ENCODE assay signal across 28 cellular contexts in genomic region chr3:46869440-46869839, GRCh38. TPM values are rescaled to one million over a fixed set of nuclear protein-coding genes. Genes with fewer than 3 reads are reported as not detected.
"Had no signal": no experiment of that assay in that cellular context is flagged by ENCODE, and none has a peak within 500 bp of the region (broad histone marks: within the 10 kb centered on the region; RNA-seq: fewer than 3 reads in every experiment).

No MANE protein-coding gene starts in this region.

- H3K9me3 ChIP-seq: heart left ventricle, lower lobe of right lung, testis, upper lobe of left lung had no signal

- H3K27ac Mint-ChIP-seq: activated naive CD4-positive, alpha-beta T cell treated with anti-CD3 and anti-CD28 coated beads for 36 hours; activated naive CD8-positive, alpha-beta T cell treated with anti-CD3 and anti-CD28 coated beads, Interleukin-2, amount 10 ng/mL, durations not matched to agents 7 days and 5 days; activated T-helper 1 cell treated with anti-CD3 and anti-CD28 coated beads, Interleukin-12 subunit alpha, Interleukin-12 subunit beta, Interleukin-2, Interleukin-4 antibody, amounts not matched to agents 30 ng/mL and 10 ng/mL and 1 ng/mL, durations not matched to agents 14 hours and 24 hours and 36 hours; natural killer cell; T-cell; T-helper 2 cell treated with Interferon-gamma antibody and Interleukin-4, amounts not matched to agents 5 μg/mL and 100 μg/mL, for 36 hours had no signal

- H3K36me3 ChIP-seq: brain microvascular endothelial cell, heart left ventricle, lower lobe of right lung, upper lobe of left lung had no signal

- ATAC-seq: esophagus mucosa, foreskin keratinocyte, heart left ventricle, lower lobe of right lung, natural killer cell, right cardiac atrium, T-cell had no signal

- H3K4me3 ChIP-seq: heart left ventricle, lower lobe of right lung, testis, upper lobe of left lung had no signal

- H3K27me3 ChIP-seq: heart left ventricle, testis, upper lobe of left lung had no signal

- DNase-seq: activated CD4-positive, alpha-beta T cell treated with anti-CD3 and anti-CD28 coated beads for 4 hours; activated CD4-positive, alpha-beta T cell treated with anti-CD3 and anti-CD28 coated beads, Interleukin-2, amount 50 U/mL, for 4 hours; activated CD4-positive, CD25-positive, alpha-beta regulatory T cell; activated CD8-positive, alpha-beta memory T cell treated with anti-CD3 and anti-CD28 coated beads for 24 hours; activated effector memory CD4-positive, alpha-beta T cell treated with anti-CD3 and anti-CD28 coated beads, Interleukin-2, amount 50 U/mL, for 16 hours; activated naive CD4-positive, alpha-beta T cell treated with anti-CD3 and anti-CD28 coated beads for 36 hours; activated naive CD8-positive, alpha-beta T cell treated with anti-CD3 and anti-CD28 coated beads, Interleukin-2, amount 10 ng/mL, durations not matched to agents 7 days and 5 days; amniotic stem cell; brain microvascular endothelial cell; central memory CD4-positive, alpha-beta T cell; foreskin keratinocyte; lower lobe of right lung; mesendoderm; natural killer cell; posterior cingulate gyrus; stimulated activated CD4-positive, alpha-beta T cell treated with anti-CD3 and anti-CD28 coated beads, Interleukin-2, amount 100 ng/mL, for 48 hours; stimulated activated naive CD4-positive, alpha-beta T cell treated with Interleukin-2 at 50 U/mL for 16 hours; T-cell; testis had no signal

- H3K4me3 Mint-ChIP-seq: activated naive CD4-positive, alpha-beta T cell treated with anti-CD3 and anti-CD28 coated beads for 36 hours; activated naive CD8-positive, alpha-beta T cell treated with anti-CD3 and anti-CD28 coated beads, Interleukin-2, amount 10 ng/mL, durations not matched to agents 7 days and 5 days; activated T-helper 1 cell treated with anti-CD3 and anti-CD28 coated beads, Interleukin-12 subunit alpha, Interleukin-12 subunit beta, Interleukin-2, Interleukin-4 antibody, amounts not matched to agents 30 ng/mL and 10 ng/mL and 1 ng/mL, durations not matched to agents 14 hours and 24 hours and 36 hours; natural killer cell; T-cell; T-helper 2 cell treated with Interferon-gamma antibody and Interleukin-4, amounts not matched to agents 5 μg/mL and 100 μg/mL, for 36 hours had no signal

- H3K27ac ChIP-seq: brain microvascular endothelial cell, foreskin keratinocyte, lower lobe of right lung, testis had no signal

- H3K9me3 Mint-ChIP-seq: activated naive CD4-positive, alpha-beta T cell treated with anti-CD3 and anti-CD28 coated beads for 36 hours; activated naive CD8-positive, alpha-beta T cell treated with anti-CD3 and anti-CD28 coated beads, Interleukin-2, amount 10 ng/mL, durations not matched to agents 7 days and 5 days; activated T-helper 1 cell treated with anti-CD3 and anti-CD28 coated beads, Interleukin-12 subunit alpha, Interleukin-12 subunit beta, Interleukin-2, Interleukin-4 antibody, amounts not matched to agents 30 ng/mL and 10 ng/mL and 1 ng/mL, durations not matched to agents 14 hours and 24 hours and 36 hours; natural killer cell; T-cell; T-helper 2 cell treated with Interferon-gamma antibody and Interleukin-4, amounts not matched to agents 5 μg/mL and 100 μg/mL, for 36 hours had no signal

- FAIRE-seq: astrocyte had no signal

- H3K4me1 ChIP-seq: foreskin keratinocyte had no signal

- H3K36me3 Mint-ChIP-seq: activated naive CD8-positive, alpha-beta T cell treated with anti-CD3 and anti-CD28 coated beads, Interleukin-2, amount 10 ng/mL, durations not matched to agents 7 days and 5 days; natural killer cell; T-cell had no signal

- H3K4me1 Mint-ChIP-seq: natural killer cell had no signal

RNA-seq across cellular contexts. Expression of gene MYL3, which starts 6.2 kb away (rescaled TPM):
- total RNA-seq: activated naive CD4-positive, alpha-beta T cell treated with anti-CD3 and anti-CD28 coated beads for 36 hours; activated naive CD8-positive, alpha-beta T cell treated with anti-CD3 and anti-CD28 coated beads, Interleukin-2, amount 10 ng/mL, durations not matched to agents 7 days and 5 days; activated T-helper 1 cell treated with anti-CD3 and anti-CD28 coated beads, Interleukin-12 subunit alpha, Interleukin-12 subunit beta, Interleukin-2, Interleukin-4 antibody, amounts not matched to agents 30 ng/mL and 10 ng/mL and 1 ng/mL, durations not matched to agents 14 hours and 24 hours and 36 hours; foreskin keratinocyte; mononuclear cell; natural killer cell; osteoblast; T-cell had no signal
- polyA plus RNA-seq: foreskin keratinocyte had no signal

RNA-seq across cellular contexts. Expression of gene PTH1R, which starts 8.1 kb away (rescaled TPM):
- total RNA-seq: activated naive CD4-positive, alpha-beta T cell treated with anti-CD3 and anti-CD28 coated beads for 36 hours; activated naive CD8-positive, alpha-beta T cell treated with anti-CD3 and anti-CD28 coated beads, Interleukin-2, amount 10 ng/mL, durations not matched to agents 7 days and 5 days; activated T-helper 1 cell treated with anti-CD3 and anti-CD28 coated beads, Interleukin-12 subunit alpha, Interleukin-12 subunit beta, Interleukin-2, Interleukin-4 antibody, amounts not matched to agents 30 ng/mL and 10 ng/mL and 1 ng/mL, durations not matched to agents 14 hours and 24 hours and 36 hours; foreskin keratinocyte; mononuclear cell; natural killer cell had no signal
- polyA plus RNA-seq: foreskin keratinocyte had no signal
